ENCODE assay signal across 8 cellular contexts in genomic region chr22:42473484-42474193, GRCh38. TPM values are rescaled to one million over a fixed set of nuclear protein-coding genes. Genes with fewer than 3 reads are reported as not detected.
DNase-seq lines count a peak whose midpoint lies in the region; ATAC-seq and TF ChIP-seq lines count a peak whose summit lies in the region.

No MANE protein-coding gene starts in this region.

- H2AFZ ChIP-seq in parathyroid adenoma = no peak overlapping the region

- no peak overlapping the region for H3K4me3 ChIP-seq in parathyroid adenoma (ENCODE audit: low read depth, low read length)

- H3K27ac ChIP-seq in parathyroid adenoma = no peak overlapping the region

- ATAC-seq in T-helper 17 cell (peak; percentile 51), HG03469 (IDR thresholded peaks at IDR 0.05; ENCODE audit: unreplicated experiment) (no peak)

- peaks cover 13% of the 10 kb centered on the region for H3K27me3 Mint-ChIP-seq in T-helper 17 cell

- peak; percentile 8 for DNase-seq in stimulated activated CD4-positive, alpha-beta T cell treated with anti-CD3 and anti-CD28 coated beads, Interleukin-15, amount 100 ng/mL, for 24 hours
- DNase-seq in stimulated activated CD4-positive, alpha-beta T cell treated with anti-CD3 and anti-CD28 coated beads, Interleukin-12 subunit alpha, Interleukin-12 subunit beta, amount 100 ng/mL, for 4 hours = no peak
- DNase-seq in NAMALWA (ENCODE audit: low spot score) (peak; percentile 71), T-helper 17 cell (no peak), fibroblast of the conjunctiva (ENCODE audit: low read depth) (peak; percentile 35)
- DNase-seq in activated naive CD4-positive, alpha-beta T cell treated with anti-CD3 and anti-CD28 coated beads, Interleukin-2, amount 50 U/mL, for 16 hours = no peak

- H3K9me3 ChIP-seq in T-helper 17 cell (ENCODE audit: control insufficient read depth, low read length, poor library complexity, severe bottlenecking) (no peaks in the 10 kb centered on the region), parathyroid adenoma (ENCODE audit: control insufficient read depth, low read length) (no peaks in the 10 kb centered on the region)

- peak; percentile 54 for TF ChIP-seq CTCF in parathyroid adenoma (IDR thresholded peaks at IDR 0.05)

- no peak overlapping the region for H3K9ac ChIP-seq in parathyroid adenoma

- H3K36me3 Mint-ChIP-seq in T-helper 17 cell (ENCODE audit: low read depth) = no peaks in the 10 kb centered on the region

- no peak overlapping the region for H3K4me3 Mint-ChIP-seq in T-helper 17 cell

- no peak overlapping the region for H3K4me2 ChIP-seq in parathyroid adenoma (ENCODE audit: low read length)

- H3K4me1 Mint-ChIP-seq in T-helper 17 cell = peaks cover 7% of the 10 kb centered on the region

- no peaks in the 10 kb centered on the region for H3K4me1 ChIP-seq in parathyroid adenoma

- no peaks in the 10 kb centered on the region for H3K27me3 ChIP-seq in parathyroid adenoma (ENCODE audit: control insufficient read depth, insufficient read depth, low read length)

- no peaks in the 10 kb centered on the region for H3K36me3 ChIP-seq in parathyroid adenoma (ENCODE audit: control insufficient read depth, insufficient read depth, low read length)

- H3K27ac Mint-ChIP-seq in T-helper 17 cell = no peak overlapping the region

- no peaks in the 10 kb centered on the region for H3K79me2 ChIP-seq in parathyroid adenoma

RNA-seq across cellular contexts. Expression of gene NFAM1, which starts 41.4 kb away (rescaled TPM):
- 1 to 10 TPM in 1 of 2 donors, under 1 TPM in 1; 0.55 to 2.4 TPM for total RNA-seq in T-helper 17 cell

RNA-seq across cellular contexts. Expression of gene RRP7A, which starts 46.0 kb away (rescaled TPM):
- total RNA-seq in T-helper 17 cell = 10 to 100 TPM; 45.7 to 49.0 TPM

Comparison
In these comparisons a context has a peak if more than half of its experiments do, and no peak if none do; other contexts are left out.
1. DNase-seq: peak in stimulated activated CD4-positive, alpha-beta T cell treated with anti-CD3 and anti-CD28 coated beads, Interleukin-15, amount 100 ng/mL, for 24 hours (single experiment), NAMALWA (single experiment) and fibroblast of the conjunctiva (single experiment); none in stimulated activated CD4-positive, alpha-beta T cell treated with anti-CD3 and anti-CD28 coated beads, Interleukin-12 subunit alpha, Interleukin-12 subunit beta, amount 100 ng/mL, for 4 hours (single experiment), T-helper 17 cell (0 of 3) and activated naive CD4-positive, alpha-beta T cell treated with anti-CD3 and anti-CD28 coated beads, Interleukin-2, amount 50 U/mL, for 16 hours (single experiment).